In the genomic region with DNA sequence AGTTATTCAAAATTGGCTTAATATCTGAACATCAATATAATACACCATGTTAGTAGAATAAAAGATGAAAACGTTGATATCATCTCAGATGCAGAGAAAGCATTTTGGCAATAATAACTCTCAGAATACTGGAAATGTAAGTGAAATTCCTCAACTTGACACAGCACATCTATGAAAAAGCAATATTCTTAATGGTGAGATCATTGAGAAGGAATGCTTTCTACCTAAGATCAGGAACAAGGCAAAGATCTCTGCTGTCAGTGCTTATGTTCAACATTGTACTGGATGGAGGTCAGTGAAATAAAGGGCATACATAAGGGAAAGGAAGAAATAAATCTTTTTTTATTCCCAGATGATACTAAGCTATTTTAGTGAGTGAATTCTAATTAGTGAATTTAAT, we compare ENCODE assay signal across 30 cellular contexts.
"Had no signal": no experiment of that assay in that cellular context is flagged by ENCODE, and none has a peak within 500 bp of the region (broad histone marks: within the 10 kb centered on the region; RNA-seq: fewer than 3 reads in every experiment).

No MANE protein-coding gene starts in this region.

- H3K9ac ChIP-seq: neural progenitor cell, parathyroid adenoma had no signal

- H3K36me3 ChIP-seq: neural progenitor cell had no signal

- FAIRE-seq: colon had no signal

- H3K4me3 ChIP-seq: dorsolateral prefrontal cortex, gastroesophageal sphincter, heart right ventricle, lung, neural progenitor cell, smooth muscle cell, suprapubic skin had no signal

- H3K27ac Mint-ChIP-seq: naive thymus-derived CD4-positive, alpha-beta T cell; nephron; neural progenitor cell; progenitor cell of endocrine pancreas; stimulated activated naive CD8-positive, alpha-beta T cell treated with anti-CD3 and anti-CD28 coated beads, Interleukin-15, amount 100 ng/mL, for 72 hours; type B pancreatic cell had no signal

- H3K27me3 ChIP-seq: dorsolateral prefrontal cortex, gastroesophageal sphincter, heart right ventricle, neural progenitor cell, suprapubic skin had no signal

- H3K4me1 ChIP-seq: gastroesophageal sphincter, neural progenitor cell, parathyroid adenoma, suprapubic skin had no signal

- H3K27ac ChIP-seq: dorsolateral prefrontal cortex, epithelial cell of prostate, gastroesophageal sphincter, heart right ventricle, neural progenitor cell, parathyroid adenoma, suprapubic skin had no signal

- H3K9me3 ChIP-seq: gastroesophageal sphincter, heart right ventricle, suprapubic skin had no signal

- H3K79me2 ChIP-seq: parathyroid adenoma had no signal

- DNase-seq: dorsolateral prefrontal cortex; effector CD4-positive, alpha-beta T cell; foreskin fibroblast; glutamatergic neuron; heart right ventricle; hippocampal formation; islet precursor cell; mesenchymal stem cell; midbrain; naive thymus-derived CD4-positive, alpha-beta T cell; stimulated activated CD4-positive, alpha-beta T cell treated with anti-CD3 and anti-CD28 coated beads, Interleukin-12 subunit alpha, Interleukin-12 subunit beta, amount 100 ng/mL, for 4 hours; stimulated activated CD4-positive, alpha-beta T cell treated with anti-CD3 and anti-CD28 coated beads, Interleukin-1b, Interleukin-23, amount 100 ng/mL, for 48 hours; stimulated activated CD4-positive, alpha-beta T cell treated with anti-CD3 and anti-CD28 coated beads, Interleukin-4, amount 100 ng/mL, for 1 hour; stimulated activated CD8-positive, alpha-beta memory T cell treated with anti-CD3 and anti-CD28 coated beads, Interleukin-4, amount 100 ng/mL, for 48 hours; stimulated activated naive CD4-positive, alpha-beta T cell; stimulated activated naive CD8-positive, alpha-beta T cell treated with anti-CD3 and anti-CD28 coated beads, Interleukin-15, amount 100 ng/mL, for 72 hours had no signal

- ATAC-seq: esophagus mucosa; gastroesophageal sphincter; heart right ventricle; left lobe of liver; naive thymus-derived CD4-positive, alpha-beta T cell; sciatic nerve; stimulated activated naive CD8-positive, alpha-beta T cell treated with anti-CD3 and anti-CD28 coated beads, Interleukin-15, amount 100 ng/mL, for 72 hours had no signal

- H3K4me2 ChIP-seq: neural progenitor cell, smooth muscle cell had no signal

- H3K4me3 Mint-ChIP-seq: naive thymus-derived CD4-positive, alpha-beta T cell; nephron; neural progenitor cell; stimulated activated naive CD8-positive, alpha-beta T cell treated with anti-CD3 and anti-CD28 coated beads, Interleukin-15, amount 100 ng/mL, for 72 hours; type B pancreatic cell had no signal

- H2AFZ ChIP-seq: neural progenitor cell, parathyroid adenoma had no signal

- H3K9me3 Mint-ChIP-seq: nephron; neural progenitor cell; stimulated activated naive CD8-positive, alpha-beta T cell treated with anti-CD3 and anti-CD28 coated beads, Interleukin-15, amount 100 ng/mL, for 72 hours; type B pancreatic cell had no signal

- H3K27me3 Mint-ChIP-seq: naive thymus-derived CD4-positive, alpha-beta T cell; progenitor cell of endocrine pancreas; stimulated activated naive CD8-positive, alpha-beta T cell treated with anti-CD3 and anti-CD28 coated beads, Interleukin-15, amount 100 ng/mL, for 72 hours; type B pancreatic cell had no signal

- H3K4me1 Mint-ChIP-seq: nephron had no signal
